Comparison of ENCODE assay signal across 2 cellular contexts in the genomic region with DNA sequence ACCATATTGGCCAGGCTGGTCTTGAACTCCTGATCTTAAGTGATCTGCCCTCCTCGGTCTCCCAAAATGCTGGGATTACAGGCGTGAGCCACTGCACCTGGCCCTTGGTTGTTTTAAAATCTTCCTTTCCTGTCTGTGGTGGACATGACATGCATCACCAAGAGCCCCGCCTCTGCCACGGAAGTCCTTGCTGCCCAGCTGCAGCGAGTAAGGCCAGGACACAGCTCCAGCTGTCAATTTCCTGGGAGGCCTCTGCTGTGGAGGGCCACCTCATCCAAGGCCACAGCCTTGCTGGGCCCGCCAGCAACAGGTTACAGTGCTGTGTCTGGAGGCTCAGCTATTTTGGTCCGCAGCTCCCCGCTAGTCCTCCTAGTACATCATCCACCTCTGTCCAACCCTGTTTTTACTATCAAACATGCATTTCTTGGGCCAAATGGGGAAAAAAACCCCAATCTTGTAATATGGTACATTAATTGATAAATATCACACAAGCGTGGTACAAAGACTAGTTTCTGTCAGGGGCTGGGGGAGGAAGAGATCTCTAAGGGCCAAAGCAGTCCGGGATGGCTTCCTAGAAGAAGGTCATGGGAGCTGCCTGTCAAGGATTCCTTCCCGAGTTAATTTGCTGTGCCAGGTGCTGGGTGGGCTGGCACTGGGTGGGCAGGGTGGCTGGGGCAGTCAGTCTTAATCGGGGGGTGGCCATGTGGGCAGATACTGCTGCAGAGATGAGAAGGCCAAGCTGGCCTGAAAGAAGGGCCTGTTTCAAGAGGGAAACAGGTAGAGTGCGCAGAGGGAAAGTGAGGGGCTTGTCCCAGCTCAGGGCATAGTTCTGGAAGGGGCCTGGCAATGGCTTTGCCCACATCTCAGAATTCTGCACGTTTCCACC.
TF ChIP-seq lines count a peak whose summit lies in the region.

No MANE protein-coding gene starts in this region.

TF ChIP-seq in HepG2, 621 proteins besides CTCF, POLR2A, EP300 and RAD21 (continued from another document and continues in another):
- peak; percentile 46; the same call in 1 of the 2 replicates for TF ChIP-seq TFAP4 (IDR thresholded peaks at IDR 0.05; ENCODE audit: borderline replicate concordance, low read depth)
- no peak for TF ChIP-seq PRDM10 (CRISPR knock-in tag; IDR thresholded peaks at IDR 0.05; ENCODE audit: low read depth)
- TF ChIP-seq HNF4A (CRISPR knock-in tag; IDR thresholded peaks at IDR 0.05), result no peak
- TF ChIP-seq, protein P1, sequence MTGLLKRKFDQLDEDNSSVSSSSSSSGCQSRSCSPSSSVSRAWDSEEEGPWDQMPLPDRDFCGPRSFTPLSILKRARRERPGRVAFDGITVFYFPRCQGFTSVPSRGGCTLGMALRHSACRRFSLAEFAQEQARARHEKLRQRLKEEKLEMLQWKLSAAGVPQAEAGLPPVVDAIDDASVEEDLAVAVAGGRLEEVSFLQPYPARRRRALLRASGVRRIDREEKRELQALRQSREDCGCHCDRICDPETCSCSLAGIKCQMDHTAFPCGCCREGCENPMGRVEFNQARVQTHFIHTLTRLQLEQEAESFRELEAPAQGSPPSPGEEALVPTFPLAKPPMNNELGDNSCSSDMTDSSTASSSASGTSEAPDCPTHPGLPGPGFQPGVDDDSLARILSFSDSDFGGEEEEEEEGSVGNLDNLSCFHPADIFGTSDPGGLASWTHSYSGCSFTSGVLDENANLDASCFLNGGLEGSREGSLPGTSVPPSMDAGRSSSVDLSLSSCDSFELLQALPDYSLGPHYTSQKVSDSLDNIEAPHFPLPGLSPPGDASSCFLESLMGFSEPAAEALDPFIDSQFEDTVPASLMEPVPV (CRISPR knock-in tag; IDR thresholded peaks at IDR 0.05), result no peak
- TF ChIP-seq GPBP1L1 (CRISPR knock-in tag; IDR thresholded peaks at IDR 0.05), result no peak
- no peak for TF ChIP-seq ZNF792 (CRISPR knock-in tag; IDR thresholded peaks at IDR 0.05)
- TF ChIP-seq RFX1 (IDR thresholded peaks at IDR 0.05), result no peak
- TF ChIP-seq ZNF713 (CRISPR knock-in tag; IDR thresholded peaks at IDR 0.05), result no peak
- no peak for TF ChIP-seq ZNF570 (CRISPR knock-in tag; IDR thresholded peaks at IDR 0.05; ENCODE audit: borderline replicate concordance)
- TF ChIP-seq ZNF564 (CRISPR knock-in tag; IDR thresholded peaks at IDR 0.05), result no peak
- TF ChIP-seq HHEX (CRISPR knock-in tag; IDR thresholded peaks at IDR 0.05), result no peak
- TF ChIP-seq ZNF7 (CRISPR knock-in tag; IDR thresholded peaks at IDR 0.05), result no peak
- no peak for TF ChIP-seq ATF7 (IDR thresholded peaks at IDR 0.05)
- no peak for TF ChIP-seq ATF7 (CRISPR knock-in tag; IDR thresholded peaks at IDR 0.05)
- TF ChIP-seq TGIF2 (CRISPR knock-in tag; IDR thresholded peaks at IDR 0.05), result 0 out of 2 replicates have a peak, but pooled peaks have one; percentile 40
- TF ChIP-seq ZFX (CRISPR knock-in tag; IDR thresholded peaks at IDR 0.05; ENCODE audit: low read depth), result peak; percentile 23; the same call in 1 of the 2 replicates
- TF ChIP-seq ZNF10 (CRISPR knock-in tag; IDR thresholded peaks at IDR 0.05; ENCODE audit: borderline replicate concordance, low read depth), result no peak
- TF ChIP-seq ATM (IDR thresholded peaks at IDR 0.05; ENCODE audit: borderline replicate concordance), result no peak

TF ChIP-seq in HEK293T, 16 proteins besides CTCF, POLR2A, EP300 and RAD21 (continued from another document):
- TF ChIP-seq ARNT (IDR thresholded peaks at IDR 0.05), result no peak
- TF ChIP-seq LEF1 (IDR thresholded peaks at IDR 0.05; ENCODE audit: borderline replicate concordance), result no peak
- TF ChIP-seq HDGF (IDR thresholded peaks at IDR 0.05; ENCODE audit: borderline replicate concordance), result no peak
- no peak for TF ChIP-seq ELF4 (IDR thresholded peaks at IDR 0.05)
